2 cellular contexts compared by ENCODE assay signal in the genomic region with DNA sequence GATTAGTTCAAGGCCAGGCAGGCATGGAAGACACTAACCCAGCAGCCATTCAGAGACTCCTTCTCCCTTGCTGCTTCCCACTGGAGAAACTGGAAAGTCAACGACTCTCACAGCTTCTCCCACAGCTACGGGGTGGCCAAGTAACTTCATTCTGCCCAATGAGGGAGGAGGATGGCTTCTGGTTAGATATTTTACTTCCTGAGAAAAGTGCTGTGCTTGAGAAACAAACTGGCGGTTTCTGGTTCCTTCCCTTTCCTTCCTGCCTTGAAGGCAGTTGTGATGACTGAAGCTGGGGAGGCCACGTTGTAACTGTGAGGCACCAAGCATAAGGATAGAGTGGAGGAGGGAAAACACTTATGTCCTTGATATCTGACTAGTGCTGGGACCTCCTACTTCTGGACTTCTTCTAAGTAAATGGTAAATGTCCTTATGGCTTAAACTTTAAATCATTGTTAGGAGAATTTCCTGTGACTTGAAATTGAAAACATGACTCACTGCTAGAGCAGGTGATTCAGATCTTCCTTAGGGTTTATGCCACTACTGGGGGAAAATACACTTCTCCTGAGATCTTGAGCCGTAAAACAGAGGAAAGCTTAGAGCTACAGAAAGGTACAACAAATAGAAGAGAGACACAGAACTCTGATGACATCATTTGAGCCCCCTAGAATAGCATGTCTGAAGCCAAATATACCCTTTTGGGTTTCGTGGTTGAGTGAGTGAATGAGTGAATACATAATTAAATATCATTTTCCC.
TF ChIP-seq lines count a peak whose summit lies in the region.

No MANE protein-coding gene starts in this region.

TF ChIP-seq in SK-N-SH, 30 proteins besides CTCF, POLR2A, EP300 and RAD21:
- TF ChIP-seq SMC3 (IDR thresholded peaks at IDR 0.05; ENCODE audit: low read depth, low read length) (no peak), TCF12 (IDR thresholded peaks at IDR 0.05) (peak; percentile 79), RXRA (IDR thresholded peaks at IDR 0.05; ENCODE audit: borderline replicate concordance, low read depth) (peak; percentile 14; the same call in 1 of the 2 replicates), GABPA (IDR thresholded peaks at IDR 0.05; ENCODE audit: low read depth) (no peak), JUND (IDR thresholded peaks at IDR 0.05) (peak; percentile 77), FOSL2 (IDR thresholded peaks at IDR 0.05; ENCODE audit: borderline replicate concordance, low read depth) (peak; percentile 85)
- TF ChIP-seq, protein P1, sequence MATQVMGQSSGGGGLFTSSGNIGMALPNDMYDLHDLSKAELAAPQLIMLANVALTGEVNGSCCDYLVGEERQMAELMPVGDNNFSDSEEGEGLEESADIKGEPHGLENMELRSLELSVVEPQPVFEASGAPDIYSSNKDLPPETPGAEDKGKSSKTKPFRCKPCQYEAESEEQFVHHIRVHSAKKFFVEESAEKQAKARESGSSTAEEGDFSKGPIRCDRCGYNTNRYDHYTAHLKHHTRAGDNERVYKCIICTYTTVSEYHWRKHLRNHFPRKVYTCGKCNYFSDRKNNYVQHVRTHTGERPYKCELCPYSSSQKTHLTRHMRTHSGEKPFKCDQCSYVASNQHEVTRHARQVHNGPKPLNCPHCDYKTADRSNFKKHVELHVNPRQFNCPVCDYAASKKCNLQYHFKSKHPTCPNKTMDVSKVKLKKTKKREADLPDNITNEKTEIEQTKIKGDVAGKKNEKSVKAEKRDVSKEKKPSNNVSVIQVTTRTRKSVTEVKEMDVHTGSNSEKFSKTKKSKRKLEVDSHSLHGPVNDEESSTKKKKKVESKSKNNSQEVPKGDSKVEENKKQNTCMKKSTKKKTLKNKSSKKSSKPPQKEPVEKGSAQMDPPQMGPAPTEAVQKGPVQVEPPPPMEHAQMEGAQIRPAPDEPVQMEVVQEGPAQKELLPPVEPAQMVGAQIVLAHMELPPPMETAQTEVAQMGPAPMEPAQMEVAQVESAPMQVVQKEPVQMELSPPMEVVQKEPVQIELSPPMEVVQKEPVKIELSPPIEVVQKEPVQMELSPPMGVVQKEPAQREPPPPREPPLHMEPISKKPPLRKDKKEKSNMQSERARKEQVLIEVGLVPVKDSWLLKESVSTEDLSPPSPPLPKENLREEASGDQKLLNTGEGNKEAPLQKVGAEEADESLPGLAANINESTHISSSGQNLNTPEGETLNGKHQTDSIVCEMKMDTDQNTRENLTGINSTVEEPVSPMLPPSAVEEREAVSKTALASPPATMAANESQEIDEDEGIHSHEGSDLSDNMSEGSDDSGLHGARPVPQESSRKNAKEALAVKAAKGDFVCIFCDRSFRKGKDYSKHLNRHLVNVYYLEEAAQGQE (IDR thresholded peaks at IDR 0.05; ENCODE audit: low read depth, low read length) = no peak
- TF ChIP-seq, protein P2, sequence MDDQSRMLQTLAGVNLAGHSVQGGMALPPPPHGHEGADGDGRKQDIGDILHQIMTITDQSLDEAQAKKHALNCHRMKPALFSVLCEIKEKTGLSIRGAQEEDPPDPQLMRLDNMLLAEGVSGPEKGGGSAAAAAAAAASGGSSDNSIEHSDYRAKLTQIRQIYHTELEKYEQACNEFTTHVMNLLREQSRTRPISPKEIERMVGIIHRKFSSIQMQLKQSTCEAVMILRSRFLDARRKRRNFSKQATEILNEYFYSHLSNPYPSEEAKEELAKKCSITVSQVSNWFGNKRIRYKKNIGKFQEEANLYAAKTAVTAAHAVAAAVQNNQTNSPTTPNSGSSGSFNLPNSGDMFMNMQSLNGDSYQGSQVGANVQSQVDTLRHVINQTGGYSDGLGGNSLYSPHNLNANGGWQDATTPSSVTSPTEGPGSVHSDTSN (IDR thresholded peaks at IDR 0.05) = peak; percentile 60

TF ChIP-seq in K562, 482 proteins besides CTCF, POLR2A, EP300 and RAD21 (continues in another document):
- TF ChIP-seq, protein P3, sequence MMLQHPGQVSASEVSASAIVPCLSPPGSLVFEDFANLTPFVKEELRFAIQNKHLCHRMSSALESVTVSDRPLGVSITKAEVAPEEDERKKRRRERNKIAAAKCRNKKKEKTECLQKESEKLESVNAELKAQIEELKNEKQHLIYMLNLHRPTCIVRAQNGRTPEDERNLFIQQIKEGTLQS (IDR thresholded peaks at IDR 0.05) = peak; percentile 78
- TF ChIP-seq, protein P3 (CRISPR knock-in tag; conservative IDR thresholded peaks at IDR 0.05) = no peak
- no peak for TF ChIP-seq KDM4B (IDR thresholded peaks at IDR 0.05; ENCODE audit: borderline replicate concordance in 2 of 2, low read depth in 1 of 2)
- TF ChIP-seq FOS (IDR thresholded peaks at IDR 0.05; ENCODE audit: extremely low read depth, insufficient read length) = peak; percentile 33
- TF ChIP-seq ETV1 (tag; conservative IDR thresholded peaks at IDR 0.05; ENCODE audit: low read depth) = peak; percentile 36; the same call in 1 of the 2 replicates
- no peak for TF ChIP-seq GABPA (tag; conservative IDR thresholded peaks at IDR 0.05; ENCODE audit: low read depth)
- TF ChIP-seq, protein P4, sequence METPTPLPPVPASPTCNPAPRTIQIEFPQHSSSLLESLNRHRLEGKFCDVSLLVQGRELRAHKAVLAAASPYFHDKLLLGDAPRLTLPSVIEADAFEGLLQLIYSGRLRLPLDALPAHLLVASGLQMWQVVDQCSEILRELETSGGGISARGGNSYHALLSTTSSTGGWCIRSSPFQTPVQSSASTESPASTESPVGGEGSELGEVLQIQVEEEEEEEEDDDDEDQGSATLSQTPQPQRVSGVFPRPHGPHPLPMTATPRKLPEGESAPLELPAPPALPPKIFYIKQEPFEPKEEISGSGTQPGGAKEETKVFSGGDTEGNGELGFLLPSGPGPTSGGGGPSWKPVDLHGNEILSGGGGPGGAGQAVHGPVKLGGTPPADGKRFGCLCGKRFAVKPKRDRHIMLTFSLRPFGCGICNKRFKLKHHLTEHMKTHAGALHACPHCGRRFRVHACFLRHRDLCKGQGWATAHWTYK (CRISPR knock-in tag; IDR thresholded peaks at IDR 0.05) = no peak
- TF ChIP-seq JUN (IDR thresholded peaks at IDR 0.05; ENCODE audit: borderline replicate concordance, low read depth, low read length) = peak; percentile 40; the same call in 1 of the 2 replicates
- TF ChIP-seq JUN (CRISPR knock-in tag; IDR thresholded peaks at IDR 0.05; ENCODE audit: borderline replicate concordance) = no peak
- no peak for TF ChIP-seq NCOA6 (IDR thresholded peaks at IDR 0.05)
- TF ChIP-seq, protein P5, sequence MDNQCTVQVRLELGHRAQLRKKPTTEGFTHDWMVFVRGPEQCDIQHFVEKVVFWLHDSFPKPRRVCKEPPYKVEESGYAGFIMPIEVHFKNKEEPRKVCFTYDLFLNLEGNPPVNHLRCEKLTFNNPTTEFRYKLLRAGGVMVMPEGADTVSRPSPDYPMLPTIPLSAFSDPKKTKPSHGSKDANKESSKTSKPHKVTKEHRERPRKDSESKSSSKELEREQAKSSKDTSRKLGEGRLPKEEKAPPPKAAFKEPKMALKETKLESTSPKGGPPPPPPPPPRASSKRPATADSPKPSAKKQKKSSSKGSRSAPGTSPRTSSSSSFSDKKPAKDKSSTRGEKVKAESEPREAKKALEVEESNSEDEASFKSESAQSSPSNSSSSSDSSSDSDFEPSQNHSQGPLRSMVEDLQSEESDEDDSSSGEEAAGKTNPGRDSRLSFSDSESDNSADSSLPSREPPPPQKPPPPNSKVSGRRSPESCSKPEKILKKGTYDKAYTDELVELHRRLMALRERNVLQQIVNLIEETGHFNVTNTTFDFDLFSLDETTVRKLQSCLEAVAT (IDR thresholded peaks at IDR 0.05) = no peak
- TF ChIP-seq GABPB1 (CRISPR knock-in tag; IDR thresholded peaks at IDR 0.05) = no peak
- TF ChIP-seq MEIS2 (IDR thresholded peaks at IDR 0.05; ENCODE audit: partially characterized antibody) = peak; percentile 53
- no peak for TF ChIP-seq PHF8 (IDR thresholded peaks at IDR 0.05; ENCODE audit: borderline replicate concordance, low read length)
- no peak for TF ChIP-seq ZNF347 (CRISPR knock-in tag; IDR thresholded peaks at IDR 0.05; ENCODE audit: low read depth)
- TF ChIP-seq TEAD1 (CRISPR knock-in tag; IDR thresholded peaks at IDR 0.05) = no peak
- no peak for TF ChIP-seq HIVEP1 (CRISPR knock-in tag; IDR thresholded peaks at IDR 0.05)
- TF ChIP-seq RBM15 (IDR thresholded peaks at IDR 0.05; ENCODE audit: insufficient read depth, low read length) = no peak
- TF ChIP-seq SMARCE1 (IDR thresholded peaks at IDR 0.05) = 0 out of 2 replicates have a peak, but pooled peaks have one; percentile 19
- TF ChIP-seq ZNF77 (CRISPR knock-in tag; IDR thresholded peaks at IDR 0.05) = no peak
- TF ChIP-seq, protein P6, sequence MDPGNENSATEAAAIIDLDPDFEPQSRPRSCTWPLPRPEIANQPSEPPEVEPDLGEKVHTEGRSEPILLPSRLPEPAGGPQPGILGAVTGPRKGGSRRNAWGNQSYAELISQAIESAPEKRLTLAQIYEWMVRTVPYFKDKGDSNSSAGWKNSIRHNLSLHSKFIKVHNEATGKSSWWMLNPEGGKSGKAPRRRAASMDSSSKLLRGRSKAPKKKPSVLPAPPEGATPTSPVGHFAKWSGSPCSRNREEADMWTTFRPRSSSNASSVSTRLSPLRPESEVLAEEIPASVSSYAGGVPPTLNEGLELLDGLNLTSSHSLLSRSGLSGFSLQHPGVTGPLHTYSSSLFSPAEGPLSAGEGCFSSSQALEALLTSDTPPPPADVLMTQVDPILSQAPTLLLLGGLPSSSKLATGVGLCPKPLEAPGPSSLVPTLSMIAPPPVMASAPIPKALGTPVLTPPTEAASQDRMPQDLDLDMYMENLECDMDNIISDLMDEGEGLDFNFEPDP (CRISPR knock-in tag; IDR thresholded peaks at IDR 0.05) = no peak
- TF ChIP-seq, protein P7, sequence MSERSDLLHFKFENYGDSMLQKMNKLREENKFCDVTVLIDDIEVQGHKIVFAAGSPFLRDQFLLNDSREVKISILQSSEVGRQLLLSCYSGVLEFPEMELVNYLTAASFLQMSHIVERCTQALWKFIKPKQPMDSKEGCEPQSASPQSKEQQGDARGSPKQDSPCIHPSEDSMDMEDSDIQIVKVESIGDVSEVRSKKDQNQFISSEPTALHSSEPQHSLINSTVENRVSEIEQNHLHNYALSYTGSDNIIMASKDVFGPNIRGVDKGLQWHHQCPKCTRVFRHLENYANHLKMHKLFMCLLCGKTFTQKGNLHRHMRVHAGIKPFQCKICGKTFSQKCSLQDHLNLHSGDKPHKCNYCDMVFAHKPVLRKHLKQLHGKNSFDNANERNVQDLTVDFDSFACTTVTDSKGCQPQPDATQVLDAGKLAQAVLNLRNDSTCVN (CRISPR knock-in tag; IDR thresholded peaks at IDR 0.05) = no peak
- TF ChIP-seq, protein P8, sequence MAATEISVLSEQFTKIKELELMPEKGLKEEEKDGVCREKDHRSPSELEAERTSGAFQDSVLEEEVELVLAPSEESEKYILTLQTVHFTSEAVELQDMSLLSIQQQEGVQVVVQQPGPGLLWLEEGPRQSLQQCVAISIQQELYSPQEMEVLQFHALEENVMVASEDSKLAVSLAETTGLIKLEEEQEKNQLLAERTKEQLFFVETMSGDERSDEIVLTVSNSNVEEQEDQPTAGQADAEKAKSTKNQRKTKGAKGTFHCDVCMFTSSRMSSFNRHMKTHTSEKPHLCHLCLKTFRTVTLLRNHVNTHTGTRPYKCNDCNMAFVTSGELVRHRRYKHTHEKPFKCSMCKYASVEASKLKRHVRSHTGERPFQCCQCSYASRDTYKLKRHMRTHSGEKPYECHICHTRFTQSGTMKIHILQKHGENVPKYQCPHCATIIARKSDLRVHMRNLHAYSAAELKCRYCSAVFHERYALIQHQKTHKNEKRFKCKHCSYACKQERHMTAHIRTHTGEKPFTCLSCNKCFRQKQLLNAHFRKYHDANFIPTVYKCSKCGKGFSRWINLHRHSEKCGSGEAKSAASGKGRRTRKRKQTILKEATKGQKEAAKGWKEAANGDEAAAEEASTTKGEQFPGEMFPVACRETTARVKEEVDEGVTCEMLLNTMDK (IDR thresholded peaks at IDR 0.05; ENCODE audit: borderline replicate concordance, insufficient read depth, low read depth, low read length, poor library complexity, severe bottlenecking) = no peak
- TF ChIP-seq WHSC1 (IDR thresholded peaks at IDR 0.05; ENCODE audit: low read length) = no peak
- TF ChIP-seq ZNF134 (CRISPR knock-in tag; conservative IDR thresholded peaks at IDR 0.05) = no peak
- TF ChIP-seq, protein P9, sequence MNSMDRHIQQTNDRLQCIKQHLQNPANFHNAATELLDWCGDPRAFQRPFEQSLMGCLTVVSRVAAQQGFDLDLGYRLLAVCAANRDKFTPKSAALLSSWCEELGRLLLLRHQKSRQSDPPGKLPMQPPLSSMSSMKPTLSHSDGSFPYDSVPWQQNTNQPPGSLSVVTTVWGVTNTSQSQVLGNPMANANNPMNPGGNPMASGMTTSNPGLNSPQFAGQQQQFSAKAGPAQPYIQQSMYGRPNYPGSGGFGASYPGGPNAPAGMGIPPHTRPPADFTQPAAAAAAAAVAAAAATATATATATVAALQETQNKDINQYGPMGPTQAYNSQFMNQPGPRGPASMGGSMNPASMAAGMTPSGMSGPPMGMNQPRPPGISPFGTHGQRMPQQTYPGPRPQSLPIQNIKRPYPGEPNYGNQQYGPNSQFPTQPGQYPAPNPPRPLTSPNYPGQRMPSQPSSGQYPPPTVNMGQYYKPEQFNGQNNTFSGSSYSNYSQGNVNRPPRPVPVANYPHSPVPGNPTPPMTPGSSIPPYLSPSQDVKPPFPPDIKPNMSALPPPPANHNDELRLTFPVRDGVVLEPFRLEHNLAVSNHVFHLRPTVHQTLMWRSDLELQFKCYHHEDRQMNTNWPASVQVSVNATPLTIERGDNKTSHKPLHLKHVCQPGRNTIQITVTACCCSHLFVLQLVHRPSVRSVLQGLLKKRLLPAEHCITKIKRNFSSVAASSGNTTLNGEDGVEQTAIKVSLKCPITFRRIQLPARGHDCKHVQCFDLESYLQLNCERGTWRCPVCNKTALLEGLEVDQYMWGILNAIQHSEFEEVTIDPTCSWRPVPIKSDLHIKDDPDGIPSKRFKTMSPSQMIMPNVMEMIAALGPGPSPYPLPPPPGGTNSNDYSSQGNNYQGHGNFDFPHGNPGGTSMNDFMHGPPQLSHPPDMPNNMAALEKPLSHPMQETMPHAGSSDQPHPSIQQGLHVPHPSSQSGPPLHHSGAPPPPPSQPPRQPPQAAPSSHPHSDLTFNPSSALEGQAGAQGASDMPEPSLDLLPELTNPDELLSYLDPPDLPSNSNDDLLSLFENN (IDR thresholded peaks at IDR 0.05; ENCODE audit: low read depth in 2 of 2, low read length in 2 of 2) = no peak
- TF ChIP-seq, protein P10, sequence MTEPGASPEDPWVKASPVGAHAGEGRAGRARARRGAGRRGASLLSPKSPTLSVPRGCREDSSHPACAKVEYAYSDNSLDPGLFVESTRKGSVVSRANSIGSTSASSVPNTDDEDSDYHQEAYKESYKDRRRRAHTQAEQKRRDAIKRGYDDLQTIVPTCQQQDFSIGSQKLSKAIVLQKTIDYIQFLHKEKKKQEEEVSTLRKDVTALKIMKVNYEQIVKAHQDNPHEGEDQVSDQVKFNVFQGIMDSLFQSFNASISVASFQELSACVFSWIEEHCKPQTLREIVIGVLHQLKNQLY (CRISPR knock-in tag; conservative IDR thresholded peaks at IDR 0.05) = no peak
- peak; percentile 93 for TF ChIP-seq FOSL1 (tag; conservative IDR thresholded peaks at IDR 0.05)
- no peak for TF ChIP-seq POLR2G (IDR thresholded peaks at IDR 0.05; ENCODE audit: low read depth, low read length)
- TF ChIP-seq SNRNP70 (optimal IDR thresholded peaks at IDR 0.05; ENCODE audit: low read depth, low read length) = no peak
- TF ChIP-seq ZNF436 (CRISPR knock-in tag; IDR thresholded peaks at IDR 0.05) = no peak
- peak; percentile 51; the same call in 1 of the 2 replicates for TF ChIP-seq NFATC3 (IDR thresholded peaks at IDR 0.05)
- no peak for TF ChIP-seq RCOR1 (IDR thresholded peaks at IDR 0.05; ENCODE audit: borderline replicate concordance in 1 of 2, low read depth in 2 of 2, low read length in 2 of 2)
- TF ChIP-seq MCM5 (IDR thresholded peaks at IDR 0.05; ENCODE audit: low read depth) = no peak
- TF ChIP-seq SMC3 (conservative IDR thresholded peaks at IDR 0.05; ENCODE audit: insufficient read depth, low read depth, low read length) = no peak
- TF ChIP-seq PHB (CRISPR knock-in tag; IDR thresholded peaks at IDR 0.05) = no peak
- no peak for TF ChIP-seq MYNN (IDR thresholded peaks at IDR 0.05)
- TF ChIP-seq MYNN (CRISPR knock-in tag; IDR thresholded peaks at IDR 0.05) = no peak
